14 cellular contexts compared by ENCODE assay signal in the genomic region with DNA sequence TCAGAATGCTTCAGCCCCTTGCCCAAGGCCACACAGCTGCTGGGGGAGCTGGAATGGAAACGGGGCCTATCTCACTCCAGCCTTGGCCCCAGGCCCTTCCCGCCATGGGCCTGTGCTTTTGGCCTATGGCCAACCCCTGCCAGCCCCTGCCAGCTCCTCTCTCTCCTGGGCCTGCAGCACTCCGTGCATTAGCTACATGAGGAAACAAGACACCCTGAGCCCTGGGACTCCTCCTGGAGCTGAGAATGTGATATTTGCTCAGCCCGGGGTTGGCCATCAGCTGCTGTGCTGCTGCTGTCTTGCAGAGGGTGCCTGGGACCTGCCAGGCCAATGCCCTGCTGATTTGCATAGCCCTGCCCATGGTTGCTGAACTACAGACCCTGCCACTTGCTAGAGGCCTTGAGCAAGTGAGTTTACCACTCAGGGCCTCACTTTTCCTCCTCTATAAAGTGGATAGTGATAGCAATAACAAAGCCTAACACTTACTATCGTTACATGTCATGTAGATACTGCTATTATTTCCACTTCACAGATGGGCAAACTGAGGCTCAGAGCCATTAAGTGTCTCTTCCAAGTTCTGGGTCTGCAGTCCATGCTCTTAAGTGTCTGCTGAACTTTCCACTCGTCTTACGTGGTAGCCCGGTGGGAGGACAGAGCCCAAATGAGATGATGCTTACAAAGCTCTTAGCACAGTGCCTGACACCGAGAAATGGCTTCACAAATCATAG.
DNase-seq lines count a peak whose midpoint lies in the region; ATAC-seq, FAIRE-seq and TF ChIP-seq lines count a peak whose summit lies in the region.
"Had no signal": no experiment of that assay in that cellular context is flagged by ENCODE, and none has a peak within 500 bp of the region (broad histone marks: within the 10 kb centered on the region; RNA-seq: fewer than 3 reads in every experiment).

No MANE protein-coding gene starts in this region.

- TF ChIP-seq CTCF in BE2C (IDR thresholded peaks at IDR 0.05; ENCODE audit: low read depth, low read length), result no peak

- DNase-seq in BE2C, result peak; percentile 81
- peak; percentile 39 for DNase-seq in NCI-H1105 (lab: John Stamatoyannopoulos, UW)
- peak; percentile 82 to 89 for DNase-seq in SHP77 (lab: John Stamatoyannopoulos, UW)
- DNase-seq in left lobe of liver (ENCODE audit: low spot score), result no peak
- no peak for DNase-seq in activated CD4-positive, alpha-beta T cell treated with anti-CD3 and anti-CD28 coated beads, Interleukin-2, amount 50 U/mL, for 4 hours
- no peak for DNase-seq in T-helper 2 cell treated with Interferon-gamma antibody and Interleukin-4, amounts not matched to agents 5 μg/mL and 100 μg/mL, for 36 hours (ENCODE audit: low spot score)
- DNase-seq in GM19239 (ENCODE audit: insufficient read length, low spot score), result no peak
- no peak for DNase-seq in retina
- DNase-seq: dermis blood vessel endothelial cell, DND-41, NCI-H146, upper lobe of right lung had no signal

- peaks cover 2% of the 10 kb centered on the region for H3K27me3 Mint-ChIP-seq in T-helper 2 cell treated with Interferon-gamma antibody and Interleukin-4, amounts not matched to agents 5 μg/mL and 100 μg/mL, for 36 hours (ENCODE audit: low read depth)

- no peak overlapping the region for H3K27ac Mint-ChIP-seq in T-helper 2 cell treated with Interferon-gamma antibody and Interleukin-4, amounts not matched to agents 5 μg/mL and 100 μg/mL, for 36 hours

- peak; percentile 66 for ATAC-seq in left lobe of liver
- ATAC-seq: activated T-helper 17 cell treated with anti-CD3 and anti-CD28 coated beads, Interleukin-2, amount 50 U/mL, for 72 hours; upper lobe of right lung had no signal

- H3K4me1 Mint-ChIP-seq in T-helper 2 cell treated with Interferon-gamma antibody and Interleukin-4, amounts not matched to agents 5 μg/mL and 100 μg/mL, for 36 hours (ENCODE audit: low read depth), result peaks cover 19% of the 10 kb centered on the region

- no peak overlapping the region for H3K4me3 Mint-ChIP-seq in T-helper 2 cell treated with Interferon-gamma antibody and Interleukin-4, amounts not matched to agents 5 μg/mL and 100 μg/mL, for 36 hours
- H3K4me3 Mint-ChIP-seq: activated T-helper 17 cell treated with anti-CD3 and anti-CD28 coated beads, Interleukin-2, amount 50 U/mL, for 72 hours had no signal

- no peaks in the 10 kb centered on the region for H3K27me3 ChIP-seq in BE2C
- H3K27me3 ChIP-seq: ascending aorta, upper lobe of right lung had no signal

- H3K36me3 ChIP-seq in BE2C, result peaks cover 3% of the 10 kb centered on the region; the same call in 1 of the 2 replicates
- H3K36me3 ChIP-seq: ascending aorta, upper lobe of right lung had no signal

- H3K9me3 ChIP-seq in BE2C, result 0 out of 2 replicates have a peak, but pooled peaks cover 3% of the 10 kb centered on the region
- H3K9me3 ChIP-seq: ascending aorta, upper lobe of right lung had no signal

- peaks cover 14% of the 10 kb centered on the region for H3K36me3 Mint-ChIP-seq in T-helper 2 cell treated with Interferon-gamma antibody and Interleukin-4, amounts not matched to agents 5 μg/mL and 100 μg/mL, for 36 hours (ENCODE audit: low read depth)

- H3K4me3 ChIP-seq in BE2C (ENCODE audit: low read depth, low read length), result no peak overlapping the region
- H3K4me3 ChIP-seq: ascending aorta, upper lobe of right lung had no signal

- no peak for FAIRE-seq in GM19239 (lab: Jason Lieb, UNC)

- H3K4me1 ChIP-seq in BE2C, result peaks cover 3% of the 10 kb centered on the region; the same call in 1 of the 2 replicates
- H3K4me1 ChIP-seq: ascending aorta, upper lobe of right lung had no signal

- H3K9me3 Mint-ChIP-seq in T-helper 2 cell treated with Interferon-gamma antibody and Interleukin-4, amounts not matched to agents 5 μg/mL and 100 μg/mL, for 36 hours, result peaks cover 12% of the 10 kb centered on the region

Comparison
In these comparisons a context has a peak if more than half of its experiments do, and no peak if none do; other contexts are left out.
1. DNase-seq: peak in BE2C (single experiment), NCI-H1105 (single experiment) and SHP77 (2 of 2); none in left lobe of liver (single experiment), activated CD4-positive, alpha-beta T cell treated with anti-CD3 and anti-CD28 coated beads, Interleukin-2, amount 50 U/mL, for 4 hours (0 of 2), T-helper 2 cell treated with Interferon-gamma antibody and Interleukin-4, amounts not matched to agents 5 μg/mL and 100 μg/mL, for 36 hours (single experiment), GM19239 (single experiment) and retina (single experiment).